1 cellular context compared by ENCODE assay signal in the genomic region with DNA sequence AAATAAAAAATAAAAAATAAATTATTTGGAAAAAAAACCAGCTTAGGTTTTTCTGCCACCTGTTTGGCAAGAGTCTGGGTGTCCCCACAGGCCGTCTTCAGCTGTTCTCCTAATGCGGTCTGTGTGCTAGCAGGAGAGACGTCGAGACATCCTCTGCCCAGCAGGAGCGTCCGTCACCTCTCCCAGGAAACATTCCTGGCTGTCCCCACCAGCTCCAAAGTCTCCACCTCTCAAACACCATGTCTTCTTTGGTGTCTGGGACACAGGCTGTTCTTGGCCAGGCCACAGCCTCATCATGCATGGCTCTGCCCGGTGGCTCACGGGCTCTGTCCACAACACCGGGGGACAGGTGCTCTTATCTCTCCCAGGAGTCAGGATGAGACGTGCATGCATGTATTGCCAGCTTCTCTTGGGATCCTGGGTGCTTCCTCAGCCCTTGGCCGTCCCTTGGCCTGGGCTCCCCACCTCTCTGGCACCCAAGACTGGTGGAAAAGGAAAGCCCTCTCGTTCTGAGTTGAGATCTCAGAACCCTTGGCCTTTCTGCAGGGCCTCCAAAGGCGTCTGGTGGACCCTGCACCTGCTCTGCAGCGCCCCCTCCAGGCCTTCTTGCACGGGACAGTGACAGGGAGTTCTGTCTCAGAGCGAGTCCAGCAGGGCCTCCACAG.
A peak's percentile ranks its signal among the peaks of the same experiment; 100 is the strongest.
TF ChIP-seq lines count a peak whose summit lies in the region.

No MANE protein-coding gene starts in this region.

TF ChIP-seq in GM23338, 12 proteins besides CTCF, POLR2A, EP300 and RAD21 (continued from another document):
- TF ChIP-seq, protein P1, sequence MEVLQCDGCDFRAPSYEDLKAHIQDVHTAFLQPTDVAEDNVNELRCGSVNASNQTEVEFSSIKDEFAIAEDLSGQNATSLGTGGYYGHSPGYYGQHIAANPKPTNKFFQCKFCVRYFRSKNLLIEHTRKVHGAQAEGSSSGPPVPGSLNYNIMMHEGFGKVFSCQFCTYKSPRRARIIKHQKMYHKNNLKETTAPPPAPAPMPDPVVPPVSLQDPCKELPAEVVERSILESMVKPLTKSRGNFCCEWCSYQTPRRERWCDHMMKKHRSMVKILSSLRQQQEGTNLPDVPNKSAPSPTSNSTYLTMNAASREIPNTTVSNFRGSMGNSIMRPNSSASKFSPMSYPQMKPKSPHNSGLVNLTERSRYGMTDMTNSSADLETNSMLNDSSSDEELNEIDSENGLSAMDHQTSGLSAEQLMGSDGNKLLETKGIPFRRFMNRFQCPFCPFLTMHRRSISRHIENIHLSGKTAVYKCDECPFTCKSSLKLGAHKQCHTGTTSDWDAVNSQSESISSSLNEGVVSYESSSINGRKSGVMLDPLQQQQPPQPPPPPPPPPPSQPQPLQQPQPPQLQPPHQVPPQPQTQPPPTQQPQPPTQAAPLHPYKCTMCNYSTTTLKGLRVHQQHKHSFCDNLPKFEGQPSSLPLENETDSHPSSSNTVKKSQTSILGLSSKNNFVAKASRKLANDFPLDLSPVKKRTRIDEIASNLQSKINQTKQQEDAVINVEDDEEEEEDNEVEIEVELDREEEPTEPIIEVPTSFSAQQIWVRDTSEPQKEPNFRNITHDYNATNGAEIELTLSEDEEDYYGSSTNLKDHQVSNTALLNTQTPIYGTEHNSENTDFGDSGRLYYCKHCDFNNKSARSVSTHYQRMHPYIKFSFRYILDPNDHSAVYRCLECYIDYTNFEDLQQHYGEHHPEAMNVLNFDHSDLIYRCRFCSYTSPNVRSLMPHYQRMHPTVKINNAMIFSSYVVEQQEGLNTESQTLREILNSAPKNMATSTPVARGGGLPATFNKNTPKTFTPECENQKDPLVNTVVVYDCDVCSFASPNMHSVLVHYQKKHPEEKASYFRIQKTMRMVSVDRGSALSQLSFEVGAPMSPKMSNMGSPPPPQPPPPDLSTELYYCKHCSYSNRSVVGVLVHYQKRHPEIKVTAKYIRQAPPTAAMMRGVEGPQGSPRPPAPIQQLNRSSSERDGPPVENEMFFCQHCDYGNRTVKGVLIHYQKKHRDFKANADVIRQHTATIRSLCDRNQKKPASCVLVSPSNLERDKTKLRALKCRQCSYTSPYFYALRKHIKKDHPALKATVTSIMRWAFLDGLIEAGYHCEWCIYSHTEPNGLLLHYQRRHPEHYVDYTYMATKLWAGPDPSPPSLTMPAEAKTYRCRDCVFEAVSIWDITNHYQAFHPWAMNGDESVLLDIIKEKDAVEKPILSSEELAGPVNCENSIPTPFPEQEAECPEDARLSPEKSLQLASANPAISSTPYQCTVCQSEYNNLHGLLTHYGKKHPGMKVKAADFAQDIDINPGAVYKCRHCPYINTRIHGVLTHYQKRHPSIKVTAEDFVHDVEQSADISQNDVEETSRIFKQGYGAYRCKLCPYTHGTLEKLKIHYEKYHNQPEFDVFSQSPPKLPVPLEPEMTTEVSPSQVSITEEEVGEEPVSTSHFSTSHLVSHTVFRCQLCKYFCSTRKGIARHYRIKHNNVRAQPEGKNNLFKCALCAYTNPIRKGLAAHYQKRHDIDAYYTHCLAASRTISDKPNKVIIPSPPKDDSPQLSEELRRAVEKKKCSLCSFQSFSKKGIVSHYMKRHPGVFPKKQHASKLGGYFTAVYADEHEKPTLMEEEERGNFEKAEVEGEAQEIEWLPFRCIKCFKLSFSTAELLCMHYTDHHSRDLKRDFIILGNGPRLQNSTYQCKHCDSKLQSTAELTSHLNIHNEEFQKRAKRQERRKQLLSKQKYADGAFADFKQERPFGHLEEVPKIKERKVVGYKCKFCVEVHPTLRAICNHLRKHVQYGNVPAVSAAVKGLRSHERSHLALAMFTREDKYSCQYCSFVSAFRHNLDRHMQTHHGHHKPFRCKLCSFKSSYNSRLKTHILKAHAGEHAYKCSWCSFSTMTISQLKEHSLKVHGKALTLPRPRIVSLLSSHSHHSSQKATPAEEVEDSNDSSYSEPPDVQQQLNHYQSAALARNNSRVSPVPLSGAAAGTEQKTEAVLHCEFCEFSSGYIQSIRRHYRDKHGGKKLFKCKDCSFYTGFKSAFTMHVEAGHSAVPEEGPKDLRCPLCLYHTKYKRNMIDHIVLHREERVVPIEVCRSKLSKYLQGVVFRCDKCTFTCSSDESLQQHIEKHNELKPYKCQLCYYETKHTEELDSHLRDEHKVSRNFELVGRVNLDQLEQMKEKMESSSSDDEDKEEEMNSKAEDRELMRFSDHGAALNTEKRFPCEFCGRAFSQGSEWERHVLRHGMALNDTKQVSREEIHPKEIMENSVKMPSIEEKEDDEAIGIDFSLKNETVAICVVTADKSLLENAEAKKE (CRISPR knock-in tag; IDR thresholded peaks at IDR 0.05), result peak; percentile 52
- TF ChIP-seq, protein P2, sequence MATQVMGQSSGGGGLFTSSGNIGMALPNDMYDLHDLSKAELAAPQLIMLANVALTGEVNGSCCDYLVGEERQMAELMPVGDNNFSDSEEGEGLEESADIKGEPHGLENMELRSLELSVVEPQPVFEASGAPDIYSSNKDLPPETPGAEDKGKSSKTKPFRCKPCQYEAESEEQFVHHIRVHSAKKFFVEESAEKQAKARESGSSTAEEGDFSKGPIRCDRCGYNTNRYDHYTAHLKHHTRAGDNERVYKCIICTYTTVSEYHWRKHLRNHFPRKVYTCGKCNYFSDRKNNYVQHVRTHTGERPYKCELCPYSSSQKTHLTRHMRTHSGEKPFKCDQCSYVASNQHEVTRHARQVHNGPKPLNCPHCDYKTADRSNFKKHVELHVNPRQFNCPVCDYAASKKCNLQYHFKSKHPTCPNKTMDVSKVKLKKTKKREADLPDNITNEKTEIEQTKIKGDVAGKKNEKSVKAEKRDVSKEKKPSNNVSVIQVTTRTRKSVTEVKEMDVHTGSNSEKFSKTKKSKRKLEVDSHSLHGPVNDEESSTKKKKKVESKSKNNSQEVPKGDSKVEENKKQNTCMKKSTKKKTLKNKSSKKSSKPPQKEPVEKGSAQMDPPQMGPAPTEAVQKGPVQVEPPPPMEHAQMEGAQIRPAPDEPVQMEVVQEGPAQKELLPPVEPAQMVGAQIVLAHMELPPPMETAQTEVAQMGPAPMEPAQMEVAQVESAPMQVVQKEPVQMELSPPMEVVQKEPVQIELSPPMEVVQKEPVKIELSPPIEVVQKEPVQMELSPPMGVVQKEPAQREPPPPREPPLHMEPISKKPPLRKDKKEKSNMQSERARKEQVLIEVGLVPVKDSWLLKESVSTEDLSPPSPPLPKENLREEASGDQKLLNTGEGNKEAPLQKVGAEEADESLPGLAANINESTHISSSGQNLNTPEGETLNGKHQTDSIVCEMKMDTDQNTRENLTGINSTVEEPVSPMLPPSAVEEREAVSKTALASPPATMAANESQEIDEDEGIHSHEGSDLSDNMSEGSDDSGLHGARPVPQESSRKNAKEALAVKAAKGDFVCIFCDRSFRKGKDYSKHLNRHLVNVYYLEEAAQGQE (IDR thresholded peaks at IDR 0.05; ENCODE audit: unreplicated experiment), result no peak
